In the genomic region with DNA sequence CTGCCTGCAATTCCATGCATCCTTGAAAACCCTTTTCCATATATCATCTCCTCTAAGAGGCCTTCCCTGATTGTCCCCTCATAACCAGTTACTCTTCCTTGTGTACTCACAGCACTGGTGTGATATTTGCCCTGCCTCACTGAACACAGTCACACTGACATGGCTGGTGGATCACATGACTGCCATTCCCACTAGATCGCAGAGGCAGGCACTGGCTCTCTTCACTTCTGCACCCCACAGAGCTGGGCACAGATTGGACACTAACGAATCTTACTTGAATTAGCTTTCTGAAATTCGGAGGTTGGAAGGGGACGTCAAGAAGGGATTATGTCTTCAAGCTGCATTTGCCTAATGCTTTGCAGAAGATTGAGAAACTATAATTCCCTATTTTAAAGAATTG, we compare ENCODE assay signal across 21 cellular contexts.
DNase-seq lines count a peak whose midpoint lies in the region; ATAC-seq and TF ChIP-seq lines count a peak whose summit lies in the region.
"Had no signal": no experiment of that assay in that cellular context is flagged by ENCODE, and none has a peak within 500 bp of the region (broad histone marks: within the 10 kb centered on the region; RNA-seq: fewer than 3 reads in every experiment).

No MANE protein-coding gene starts in this region.

- H3K27me3 Mint-ChIP-seq in chondrocyte (ENCODE audit: low read depth): no peaks in the 10 kb centered on the region
- no peaks in the 10 kb centered on the region for H3K27me3 Mint-ChIP-seq in nephron progenitor cell (ENCODE audit: low read depth, poor library complexity)
- peaks cover 6% of the 10 kb centered on the region for H3K27me3 Mint-ChIP-seq in Caco-2 (ENCODE audit: insufficient read depth, unreplicated experiment)
- H3K27me3 Mint-ChIP-seq: CD4-positive, CD25-positive, alpha-beta regulatory T cell had no signal

- CTCF ChIA-PET in Caco-2 (lab: Charles Lee): no interaction called here

- H3K27ac Mint-ChIP-seq in chondrocyte (ENCODE audit: unreplicated experiment) (peak overlapping the region; percentile 49), nephron progenitor cell (no peak overlapping the region), Caco-2 (ENCODE audit: unreplicated experiment) (no peak overlapping the region)
- H3K27ac Mint-ChIP-seq: CD4-positive, CD25-positive, alpha-beta regulatory T cell had no signal

- H3K27me3 ChIP-seq in Karpas-422 (ENCODE audit: low read length) (no peaks in the 10 kb centered on the region; the same call in 1 of the 2 replicates), Caco-2 (replicated peaks; ENCODE audit: control insufficient read depth, insufficient read depth, low read length) (no peaks in the 10 kb centered on the region)

- H3K9me3 ChIP-seq in Karpas-422 (ENCODE audit: low read length) (no peaks in the 10 kb centered on the region), Caco-2 (no peaks in the 10 kb centered on the region)
- H3K9me3 ChIP-seq: HAP-1 had no signal

- no peak overlapping the region for H3K4me3 ChIP-seq in Karpas-422 (ENCODE audit: low read length)
- H3K4me3 ChIP-seq in Caco-2 (ENCODE audit: low read depth, low read length): no peak overlapping the region
- H3K4me3 ChIP-seq: GM12878, GM23248, HAP-1 had no signal

- H3K9me3 Mint-ChIP-seq in chondrocyte (ENCODE audit: low read depth) (no peaks in the 10 kb centered on the region), nephron progenitor cell (no peaks in the 10 kb centered on the region), Caco-2 (ENCODE audit: unreplicated experiment) (no peaks in the 10 kb centered on the region)

- H3K4me3 Mint-ChIP-seq in chondrocyte (ENCODE audit: unreplicated experiment) (no peak overlapping the region), nephron progenitor cell (peak overlapping the region; percentile 3), Caco-2 (ENCODE audit: unreplicated experiment) (no peak overlapping the region)
- H3K4me3 Mint-ChIP-seq: CD4-positive, CD25-positive, alpha-beta regulatory T cell had no signal

- H3K79me2 ChIP-seq in Karpas-422 (ENCODE audit: low read length): no peaks in the 10 kb centered on the region

- POLR2A ChIA-PET in Caco-2 (lab: Charles Lee): no interaction called here

- H3K36me3 Mint-ChIP-seq in chondrocyte (ENCODE audit: low read depth) (peaks cover 49% of the 10 kb centered on the region), nephron progenitor cell (ENCODE audit: low read depth) (peaks cover 4% of the 10 kb centered on the region), Caco-2 (ENCODE audit: insufficient read depth, unreplicated experiment) (no peaks in the 10 kb centered on the region)
- H3K36me3 Mint-ChIP-seq: CD4-positive, CD25-positive, alpha-beta regulatory T cell had no signal

- H4K20me1 ChIP-seq in Karpas-422 (ENCODE audit: insufficient read depth, low read depth, low read length): no peaks in the 10 kb centered on the region

- H2AFZ ChIP-seq in Karpas-422 (ENCODE audit: low read length): no peak overlapping the region
- H2AFZ ChIP-seq: GM23248 had no signal

- peak; percentile 27 for DNase-seq in G401 (ENCODE audit: low spot score)
- DNase-seq in Karpas-422: peak; percentile 77
- DNase-seq in chondrocyte (ENCODE audit: low spot score): no peak
- DNase-seq in nephron progenitor cell: no peak
- no peak for DNase-seq in Caco-2
- DNase-seq: CD4-positive, CD25-positive, alpha-beta regulatory T cell; COR-L47; DMS 273 treated with DMSO at 0.1 percent for 48 hours; DMS79 treated with DMSO at 0.1 percent for 48 hours; NCI-H1105; NCI-H146; NCI-H2081 treated with DMSO at 0.1 percent for 48 hours; NCI-H774; T-helper 1 cell had no signal

- 0 out of 2 replicates have a peak overlapping the region, but pooled peaks have one; percentile 23 for H3K9ac ChIP-seq in Karpas-422 (ENCODE audit: low read length)
- H3K9ac ChIP-seq: GM23248, KMS-11 had no signal

- H3K36me3 ChIP-seq in Karpas-422 (ENCODE audit: insufficient read depth, low read length): no peaks in the 10 kb centered on the region
- no peaks in the 10 kb centered on the region for H3K36me3 ChIP-seq in Caco-2 (ENCODE audit: control insufficient read depth, insufficient read depth, low read length)
- H3K36me3 ChIP-seq: HAP-1 had no signal

- peak overlapping the region; percentile 79 for H3K27ac ChIP-seq in Karpas-422 (ENCODE audit: low read length)
- H3K27ac ChIP-seq: GM23248, KMS-11 had no signal

- no peak for TF ChIP-seq CTCF in chondrocyte (IDR thresholded peaks at IDR 0.05)
- no peak for TF ChIP-seq CTCF in nephron progenitor cell (IDR thresholded peaks at IDR 0.05)
- TF ChIP-seq CTCF in Caco-2 (IDR thresholded peaks at IDR 0.05; ENCODE audit: insufficient read depth in 1 of 2, low read depth in 1 of 2, low read length in 1 of 2, severe bottlenecking in 1 of 2, unreplicated experiment in 1 of 2): no peak

- ATAC-seq in GM18517 (IDR thresholded peaks at IDR 0.05; ENCODE audit: unreplicated experiment) (no peak), HG03469 (IDR thresholded peaks at IDR 0.05; ENCODE audit: unreplicated experiment) (no peak)
- ATAC-seq: GM12878, Panc1 had no signal

- in situ Hi-C loops in G401 (cut with HindIII; ENCODE audit: low sequenced_read_pairs): no loop called here

- intact Hi-C loops in Caco-2 (cut with micrococcal nuclease; ENCODE audit: unreplicated experiment): no loop called here

- H3K4me1 Mint-ChIP-seq in chondrocyte (ENCODE audit: low read depth) (peaks cover 13% of the 10 kb centered on the region), nephron progenitor cell (peaks cover 41% of the 10 kb centered on the region), Caco-2 (ENCODE audit: low read depth, unreplicated experiment) (no peaks in the 10 kb centered on the region)
- H3K4me1 Mint-ChIP-seq: CD4-positive, CD25-positive, alpha-beta regulatory T cell had no signal

- H3K4me2 ChIP-seq in Karpas-422 (ENCODE audit: low read depth, low read length, poor library complexity, severe bottlenecking): peak overlapping the region; percentile 25
- H3K4me2 ChIP-seq: KMS-11 had no signal

- BruUV-seq in Caco-2 (replicated peaks; lab: Mats Ljungman, UMichigan): no TSS peak

- no peaks in the 10 kb centered on the region for H3K9me2 ChIP-seq in Karpas-422 (replicated peaks; ENCODE audit: insufficient read depth, low read length)

- H3K4me1 ChIP-seq in Karpas-422 (ENCODE audit: low read length): peaks cover 46% of the 10 kb centered on the region
- no peaks in the 10 kb centered on the region for H3K4me1 ChIP-seq in Caco-2
- H3K4me1 ChIP-seq: HAP-1 had no signal

Comparison
In these comparisons a context has a peak if more than half of its experiments do, and no peak if none do; other contexts are left out.
1. DNase-seq: peak in G401 (single experiment) and Karpas-422 (single experiment); none in chondrocyte (single experiment), nephron progenitor cell (single experiment) and Caco-2 (0 of 2).